ENCODE assay signal across 1 cellular context in genomic region chr3:53273271-53273670, GRCh38.
TF ChIP-seq lines count a peak whose summit lies in the region.

No MANE protein-coding gene starts in this region.

TF ChIP-seq in WTC11, 78 proteins besides CTCF, POLR2A, EP300 and RAD21 (continued from another document):
- TF ChIP-seq AFF4 (CRISPR knock-in tag; IDR thresholded peaks at IDR 0.05; ENCODE audit: borderline replicate concordance) (no peak), MXD4 (CRISPR knock-in tag; IDR thresholded peaks at IDR 0.05; ENCODE audit: borderline replicate concordance) (no peak), ATF2 (CRISPR knock-in tag; IDR thresholded peaks at IDR 0.05; ENCODE audit: borderline replicate concordance, low read depth) (no peak), CDX4 (CRISPR knock-in tag; IDR thresholded peaks at IDR 0.05; ENCODE audit: borderline replicate concordance) (no peak), ARID4B (CRISPR knock-in tag; IDR thresholded peaks at IDR 0.05; ENCODE audit: borderline replicate concordance) (no peak), ZNF317 (CRISPR knock-in tag; IDR thresholded peaks at IDR 0.05; ENCODE audit: borderline replicate concordance, low read depth) (no peak), ATF3 (CRISPR knock-in tag; conservative IDR thresholded peaks at IDR 0.05) (no peak), JUN (CRISPR knock-in tag; IDR thresholded peaks at IDR 0.05) (no peak), ZNF416 (CRISPR knock-in tag; IDR thresholded peaks at IDR 0.05) (no peak), ZNF219 (CRISPR knock-in tag; IDR thresholded peaks at IDR 0.05; ENCODE audit: borderline replicate concordance) (no peak), SOX15 (CRISPR knock-in tag; IDR thresholded peaks at IDR 0.05) (no peak), GABPB1 (CRISPR knock-in tag; IDR thresholded peaks at IDR 0.05) (no peak)
